Comparison of ENCODE assay signal across 9 cellular contexts in genomic region chr1:39047374-39048229, GRCh38. TPM values are rescaled to one million over a fixed set of nuclear protein-coding genes. Genes with fewer than 3 reads are reported as not detected.
DNase-seq lines count a peak whose midpoint lies in the region; ATAC-seq and TF ChIP-seq lines count a peak whose summit lies in the region.
"Had no signal": no experiment of that assay in that cellular context is flagged by ENCODE, and none has a peak within 500 bp of the region (broad histone marks: within the 10 kb centered on the region; RNA-seq: fewer than 3 reads in every experiment).

No MANE protein-coding gene starts in this region.

- CTCF ChIA-PET in AG04449 (lab: Yijun Ruan, JAX), result interaction anchor here (0.6 to 1.1 kb wide), 6 partner anchors 11 to 166 kb away, joined by 3 to 6 read pairs (median 3); partner anchors contain the start of gene GJA9
- CTCF ChIA-PET in CD4-positive, alpha-beta T cell (lab: Charles Lee), result no interaction called here

- H2BK5ac ChIP-seq in mesendoderm (ENCODE audit: low read length), result no peak overlapping the region

- no peaks in the 10 kb centered on the region for H3K9me3 ChIP-seq in CD4-positive, alpha-beta T cell (ENCODE audit: control insufficient read depth, low read length)

- no peaks in the 10 kb centered on the region for H3K79me2 ChIP-seq in mesendoderm (ENCODE audit: control insufficient read depth, insufficient read depth, low read length)

- no peak overlapping the region for H2AK5ac ChIP-seq in mesendoderm (ENCODE audit: low read length)

- intact Hi-C loops in CD4-positive, alpha-beta T cell (cut with DNase I, micrococcal nuclease), result no loop called here

- no peak overlapping the region for H3K4me3 ChIP-seq in AG04449 (ENCODE audit: low read depth, low read length)
- no peak overlapping the region for H3K4me3 ChIP-seq in mesendoderm (ENCODE audit: low read length)

- peak; percentile 60 for DNase-seq in AG04449 (ENCODE audit: low read depth, low spot score)
- DNase-seq in HK-2 (ENCODE audit: unreplicated experiment), result peak; percentile 83
- peak in 1 of 61 donors; percentile 20 for DNase-seq in caudate nucleus (lab: John Stamatoyannopoulos, UW)
- peak; percentile 86 for DNase-seq in mesendoderm
- no peak for DNase-seq in CD4-positive, alpha-beta T cell
- DNase-seq in NOMO-1 treated with dmso at 0.1 percent for 144 hours (lab: John Stamatoyannopoulos, UW; ENCODE audit: unreplicated experiment), result no peak
- no peak for DNase-seq in activated T-cell treated with anti-CD3 and anti-CD28 coated beads for 4 hours

- H3K4me1 ChIP-seq in mesendoderm (ENCODE audit: control insufficient read depth, low read depth, low read length), result no peaks in the 10 kb centered on the region

- peaks cover 58% of the 10 kb centered on the region for H3K36me3 Mint-ChIP-seq in CD4-positive, alpha-beta T cell (ENCODE audit: low read depth)

- no peak overlapping the region for H4K8ac ChIP-seq in mesendoderm (ENCODE audit: low read depth, low read length)

- no peak overlapping the region for H3K56ac ChIP-seq in mesendoderm (ENCODE audit: low read length)

- no peak overlapping the region for H2BK15ac ChIP-seq in mesendoderm (replicated peaks; ENCODE audit: low read depth)

- H4K5ac ChIP-seq in mesendoderm (ENCODE audit: low read length), result no peak overlapping the region

- no peak overlapping the region for H3K4ac ChIP-seq in mesendoderm (ENCODE audit: low read depth, low read length)

- POLR2A ChIA-PET in AG04449 (lab: Yijun Ruan, JAX), result interaction anchor here (2.6 kb wide), 1 partner anchor 21 kb away, joined by 9 read pairs; the partner anchor contains the start of gene NDUFS5
- POLR2A ChIA-PET in CD4-positive, alpha-beta T cell (lab: Charles Lee), result no interaction called here

- no peak overlapping the region for H3K27ac Mint-ChIP-seq in CD4-positive, alpha-beta T cell
- H3K27ac Mint-ChIP-seq: natural killer cell treated with Interleukin-12 subunit alpha and Interleukin-12 subunit beta and Interleukin-15 and Interleukin-18, amount 100 ng/mL, for 72 hours had no signal

- no peak overlapping the region for H3K4me3 Mint-ChIP-seq in CD4-positive, alpha-beta T cell
- H3K4me3 Mint-ChIP-seq: natural killer cell treated with Interleukin-12 subunit alpha and Interleukin-12 subunit beta and Interleukin-15 and Interleukin-18, amount 100 ng/mL, for 72 hours had no signal

- H3K18ac ChIP-seq in mesendoderm (ENCODE audit: low read length), result no peak overlapping the region

- no peak overlapping the region for H3K23ac ChIP-seq in mesendoderm (ENCODE audit: low read length)

- H2BK120ac ChIP-seq in mesendoderm (ENCODE audit: low read depth, low read length), result no peak overlapping the region

- no peaks in the 10 kb centered on the region for H3K27me3 ChIP-seq in mesendoderm (ENCODE audit: insufficient read depth, low read length, poor library complexity)
- no peaks in the 10 kb centered on the region for H3K27me3 ChIP-seq in CD4-positive, alpha-beta T cell (ENCODE audit: control insufficient read depth, insufficient read depth, low read length)

- no peaks in the 10 kb centered on the region for H3K36me3 ChIP-seq in mesendoderm (ENCODE audit: control insufficient read depth, insufficient read depth, low read length)

- ATAC-seq in CD4-positive, alpha-beta T cell (ENCODE audit: poor library complexity), result no peak
- ATAC-seq in GM21825 (IDR thresholded peaks at IDR 0.05; ENCODE audit: unreplicated experiment), result no peak

- H3K4me2 ChIP-seq in mesendoderm (ENCODE audit: low read length), result no peak overlapping the region

- H3K4me1 Mint-ChIP-seq in CD4-positive, alpha-beta T cell (ENCODE audit: low read depth), result peaks cover 7% of the 10 kb centered on the region

- H3K27ac ChIP-seq in caudate nucleus (ENCODE audit: low read depth, low read length) (peak overlapping the region; percentile 54), mesendoderm (ENCODE audit: low read depth, low read length) (peak overlapping the region; percentile 22)
- H3K27ac ChIP-seq in CD4-positive, alpha-beta T cell (ENCODE audit: low read depth, low read length), result no peak overlapping the region

- no CpG with 5 or more reads among the region's 12 CpGs for WGBS in mesendoderm (ENCODE audit: extremely low coverage, insufficient coverage, low lambda C conversion rate)

- H3K27me3 Mint-ChIP-seq in CD4-positive, alpha-beta T cell, result no peaks in the 10 kb centered on the region
- H3K27me3 Mint-ChIP-seq: natural killer cell treated with Interleukin-12 subunit alpha and Interleukin-12 subunit beta and Interleukin-15 and Interleukin-18, amount 100 ng/mL, for 72 hours had no signal

- H3K9ac ChIP-seq in mesendoderm (ENCODE audit: low read length), result no peak overlapping the region

- no peak for TF ChIP-seq CTCF in AG04449 (IDR thresholded peaks at IDR 0.05; ENCODE audit: insufficient read depth, low read length, missing control alignments)
- no peak for TF ChIP-seq CTCF in CD4-positive, alpha-beta T cell (IDR thresholded peaks at IDR 0.05)

- H3K9me3 Mint-ChIP-seq in CD4-positive, alpha-beta T cell, result no peaks in the 10 kb centered on the region
- H3K9me3 Mint-ChIP-seq: natural killer cell treated with Interleukin-12 subunit alpha and Interleukin-12 subunit beta and Interleukin-15 and Interleukin-18, amount 100 ng/mL, for 72 hours had no signal

- H3K79me1 ChIP-seq in mesendoderm (ENCODE audit: low read length), result no peaks in the 10 kb centered on the region

RNA-seq across cellular contexts. Expression of gene NDUFS5, which starts 21.5 kb away (rescaled TPM):
- 863 TPM for polyA plus RNA-seq in mesendoderm (2013, experiment 1 of 2)
- 889 TPM for polyA plus RNA-seq in mesendoderm (2013, experiment 2 of 2)
- 100 to 1,000 TPM; 153 to 156 TPM for total RNA-seq in CD4-positive, alpha-beta T cell

RNA-seq across cellular contexts. Expression of gene AKIRIN1, which starts 56.5 kb away (rescaled TPM):
- 153 TPM for polyA plus RNA-seq in mesendoderm (2013, experiment 1 of 2)
- 155 TPM for polyA plus RNA-seq in mesendoderm (2013, experiment 2 of 2)
- total RNA-seq in CD4-positive, alpha-beta T cell, result 100 to 1,000 TPM; 108 to 112 TPM

Comparison
In these comparisons a context has a peak if more than half of its experiments do, and no peak if none do; other contexts are left out.
1. DNase-seq: peak in AG04449 (single experiment), HK-2 (single experiment) and mesendoderm (single experiment); none in CD4-positive, alpha-beta T cell (0 of 10), NOMO-1 treated with dmso at 0.1 percent for 144 hours (single experiment) and activated T-cell treated with anti-CD3 and anti-CD28 coated beads for 4 hours (single experiment).